1 cellular context compared by ENCODE assay signal in genomic region chr1:178536844-178537371, GRCh38.
A peak's percentile ranks its signal among the peaks of the same experiment; 100 is the strongest.
TF ChIP-seq lines count a peak whose summit lies in the region.

No MANE protein-coding gene starts in this region.

TF ChIP-seq in SK-N-SH, 30 proteins besides CTCF, POLR2A, EP300 and RAD21 (continued from another document):
- TF ChIP-seq JUND (IDR thresholded peaks at IDR 0.05): no peak; the same call in 1 of the 2 replicates
- no peak for TF ChIP-seq NRF1 (IDR thresholded peaks at IDR 0.05; ENCODE audit: low read depth, low read length)
- peak; percentile 82 for TF ChIP-seq MAX (IDR thresholded peaks at IDR 0.05; ENCODE audit: low read depth)
- TF ChIP-seq TCF12 (IDR thresholded peaks at IDR 0.05): peak; percentile 82
- peak; percentile 68 for TF ChIP-seq NFIC (IDR thresholded peaks at IDR 0.05; ENCODE audit: borderline replicate concordance)
- peak; percentile 49; the same call in 1 of the 2 replicates for TF ChIP-seq ZBTB33 (IDR thresholded peaks at IDR 0.05; ENCODE audit: borderline replicate concordance, low read depth)
- no peak for TF ChIP-seq MEF2A (IDR thresholded peaks at IDR 0.05; ENCODE audit: borderline replicate concordance, low read depth)
- TF ChIP-seq GATA2 (CRISPR knock-in tag; IDR thresholded peaks at IDR 0.05): no peak
- no peak for TF ChIP-seq USF2 (IDR thresholded peaks at IDR 0.05; ENCODE audit: borderline replicate concordance, low read depth, low read length)
- no peak for TF ChIP-seq IRF3 (IDR thresholded peaks at IDR 0.05; ENCODE audit: low read depth, low read length)
TF ChIP-seq in SK-N-SH: peak in this region for 9.
